Comparison of ENCODE assay signal across 8 cellular contexts in genomic region chr11:124961972-124962609, GRCh38.
DNase-seq lines count a peak whose midpoint lies in the region; ATAC-seq and TF ChIP-seq lines count a peak whose summit lies in the region.

No MANE protein-coding gene starts in this region.

- no peaks in the 10 kb centered on the region for H3K9me3 Mint-ChIP-seq in T-helper 2 cell treated with Interferon-gamma antibody and Interleukin-4, amounts not matched to agents 5 μg/mL and 100 μg/mL, for 36 hours

- H3K27me3 Mint-ChIP-seq in T-helper 2 cell treated with Interferon-gamma antibody and Interleukin-4, amounts not matched to agents 5 μg/mL and 100 μg/mL, for 36 hours (ENCODE audit: low read depth), result no peaks in the 10 kb centered on the region

- peak; percentile 70 for TF ChIP-seq CTCF in GM13977 (IDR thresholded peaks at IDR 0.05; ENCODE audit: extremely low read depth, insufficient read depth, missing control alignments)

- no peak overlapping the region for H3K27ac Mint-ChIP-seq in T-helper 2 cell treated with Interferon-gamma antibody and Interleukin-4, amounts not matched to agents 5 μg/mL and 100 μg/mL, for 36 hours

- in situ Hi-C loops in GM13977 (cut with MboI; ENCODE audit: low pct_unique_long_range_greater_than_20kb, low sequenced_read_pairs, unreplicated experiment), result loop anchor here (10.0 to 25.0 kb wide), 2 partner anchors 193 to 375 kb away; no protein-coding TSS in a partner anchor

- peaks cover 19% of the 10 kb centered on the region for H3K36me3 Mint-ChIP-seq in T-helper 2 cell treated with Interferon-gamma antibody and Interleukin-4, amounts not matched to agents 5 μg/mL and 100 μg/mL, for 36 hours (ENCODE audit: low read depth)

- no peak overlapping the region for H3K4me3 Mint-ChIP-seq in T-helper 2 cell treated with Interferon-gamma antibody and Interleukin-4, amounts not matched to agents 5 μg/mL and 100 μg/mL, for 36 hours

- H3K4me1 Mint-ChIP-seq in T-helper 2 cell treated with Interferon-gamma antibody and Interleukin-4, amounts not matched to agents 5 μg/mL and 100 μg/mL, for 36 hours (ENCODE audit: low read depth), result peaks cover 9% of the 10 kb centered on the region

- DNase-seq in Ammon's horn (ENCODE audit: low spot score), result peak; percentile 89
- peak; percentile 67 for DNase-seq in GM13977 (ENCODE audit: low spot score)
- DNase-seq in NCI-H1436 (lab: John Stamatoyannopoulos, UW), result peak; percentile 19
- DNase-seq in T-helper 2 cell treated with Interferon-gamma antibody and Interleukin-4, amounts not matched to agents 5 μg/mL and 100 μg/mL, for 36 hours (ENCODE audit: low spot score), result peak; percentile 18
- peak; percentile 75 for DNase-seq in fibroblast of the conjunctiva (ENCODE audit: low read depth)
- DNase-seq in non-pigmented ciliary epithelial cell (ENCODE audit: low read depth), result peak; percentile 63

- ATAC-seq in HG02798 (IDR thresholded peaks at IDR 0.05; ENCODE audit: poor library complexity, unreplicated experiment) (peak; percentile 89), HG03439 (IDR thresholded peaks at IDR 0.05; ENCODE audit: unreplicated experiment) (no peak)

Comparison
In these comparisons a context has a peak if more than half of its experiments do, and no peak if none do; other contexts are left out.
1. DNase-seq: peak in every context shown above with its lines; median percentile 89 in Ammon's horn; 75 in fibroblast of the conjunctiva; 67 in GM13977; 63 in non-pigmented ciliary epithelial cell; 19 in NCI-H1436; 18 in T-helper 2 cell treated with Interferon-gamma antibody and Interleukin-4, amounts not matched to agents 5 μg/mL and 100 μg/mL, for 36 hours.